Comparison of ENCODE assay signal across 17 cellular contexts in genomic region chr14:102504951-102505600, GRCh38.
"Had no signal": no experiment of that assay in that cellular context is flagged by ENCODE, and none has a peak within 500 bp of the region (broad histone marks: within the 10 kb centered on the region; RNA-seq: fewer than 3 reads in every experiment).

No MANE protein-coding gene starts in this region.

- H3K27me3 Mint-ChIP-seq: activated CD4-positive, alpha-beta T cell treated with anti-CD3 and anti-CD28 coated beads for 36 hours; activated CD8-positive, alpha-beta T cell treated with anti-CD3 and anti-CD28 coated beads for 36 hours; activated naive CD8-positive, alpha-beta T cell treated with anti-CD3 and anti-CD28 coated beads for 36 hours; natural killer cell treated with Interleukin-12 subunit alpha and Interleukin-12 subunit beta and Interleukin-15 and Interleukin-18, amount 100 ng/mL, for 72 hours; T-cell had no signal

- H3K4me3 ChIP-seq: left lung, skin epidermis had no signal

- H3K27me3 ChIP-seq: left lung had no signal

- H3K27ac Mint-ChIP-seq: activated CD4-positive, alpha-beta T cell treated with anti-CD3 and anti-CD28 coated beads for 36 hours; activated CD8-positive, alpha-beta T cell treated with anti-CD3 and anti-CD28 coated beads for 36 hours; activated naive CD8-positive, alpha-beta T cell treated with anti-CD3 and anti-CD28 coated beads for 36 hours; activated T-cell treated with anti-CD3 and anti-CD28 coated beads, Interleukin-2, amount 50 U/mL, for 72 hours; natural killer cell treated with Interleukin-12 subunit alpha and Interleukin-12 subunit beta and Interleukin-15 and Interleukin-18, amount 100 ng/mL, for 72 hours; T-cell had no signal

- H3K9me3 ChIP-seq: left lung had no signal

- DNase-seq: activated CD4-positive, alpha-beta T cell treated with anti-CD3 and anti-CD28 coated beads for 36 hours; activated CD8-positive, alpha-beta memory T cell treated with anti-CD3 and anti-CD28 coated beads, Interleukin-2, amount 50 U/mL, for 4 hours; activated CD8-positive, alpha-beta T cell treated with anti-CD3 and anti-CD28 coated beads for 36 hours; activated gamma-delta T cell treated with Interleukin-2 at 50 U/mL for 16 hours; activated naive CD8-positive, alpha-beta T cell treated with anti-CD3 and anti-CD28 coated beads for 36 hours; activated T-cell treated with anti-CD3 and anti-CD28 coated beads, Interleukin-2, amount 50 U/mL, for 72 hours; anterior cingulate cortex; effector CD4-positive, alpha-beta T cell; glutamatergic neuron; left lung; mesenchymal stem cell; T-cell; T1000; trophoblast cell had no signal

- H3K4me3 Mint-ChIP-seq: activated CD4-positive, alpha-beta T cell treated with anti-CD3 and anti-CD28 coated beads for 36 hours; activated CD8-positive, alpha-beta T cell treated with anti-CD3 and anti-CD28 coated beads for 36 hours; activated naive CD8-positive, alpha-beta T cell treated with anti-CD3 and anti-CD28 coated beads for 36 hours; activated T-cell treated with anti-CD3 and anti-CD28 coated beads, Interleukin-2, amount 50 U/mL, for 72 hours; natural killer cell treated with Interleukin-12 subunit alpha and Interleukin-12 subunit beta and Interleukin-15 and Interleukin-18, amount 100 ng/mL, for 72 hours; T-cell had no signal

- H3K9me3 Mint-ChIP-seq: activated CD8-positive, alpha-beta T cell treated with anti-CD3 and anti-CD28 coated beads for 36 hours; activated naive CD8-positive, alpha-beta T cell treated with anti-CD3 and anti-CD28 coated beads for 36 hours; activated T-cell treated with anti-CD3 and anti-CD28 coated beads, Interleukin-2, amount 50 U/mL, for 72 hours; natural killer cell treated with Interleukin-12 subunit alpha and Interleukin-12 subunit beta and Interleukin-15 and Interleukin-18, amount 100 ng/mL, for 72 hours had no signal

- ATAC-seq: activated CD4-positive, alpha-beta T cell treated with anti-CD3 and anti-CD28 coated beads for 36 hours; activated CD8-positive, alpha-beta T cell treated with anti-CD3 and anti-CD28 coated beads for 36 hours; activated T-cell treated with anti-CD3 and anti-CD28 coated beads, Interleukin-2, amount 50 U/mL, for 72 hours; left lung; natural killer cell treated with Interleukin-12 subunit alpha and Interleukin-12 subunit beta and Interleukin-15 and Interleukin-18, amount 100 ng/mL, for 72 hours; T-cell had no signal

- H3K27ac ChIP-seq: left lung, VCaP had no signal
